ENCODE assay signal across 1 cellular context in genomic region chr17:82592289-82592683, GRCh38.
A peak's percentile ranks its signal among the peaks of the same experiment; 100 is the strongest.
TF ChIP-seq lines count a peak whose summit lies in the region.

No MANE protein-coding gene starts in this region.

TF ChIP-seq in HepG2, 621 proteins besides CTCF, POLR2A, EP300 and RAD21 (continued from another document and continues in another):
- TF ChIP-seq ZNF512 (CRISPR knock-in tag; IDR thresholded peaks at IDR 0.05) (no peak), DR1 (CRISPR knock-in tag; IDR thresholded peaks at IDR 0.05) (no peak), PPARG (CRISPR knock-in tag; conservative IDR thresholded peaks at IDR 0.05) (no peak), U2AF2 (IDR thresholded peaks at IDR 0.05; ENCODE audit: low read depth, low read length) (no peak), PAX8 (CRISPR knock-in tag; IDR thresholded peaks at IDR 0.05; ENCODE audit: borderline replicate concordance) (0 out of 2 replicates have a peak, but pooled peaks have one; percentile 60), GPN1 (CRISPR knock-in tag; IDR thresholded peaks at IDR 0.05; ENCODE audit: borderline replicate concordance) (no peak), GABPB1 (CRISPR knock-in tag; IDR thresholded peaks at IDR 0.05) (0 out of 2 replicates have a peak, but pooled peaks have one; percentile 7), ZNF331 (CRISPR knock-in tag; IDR thresholded peaks at IDR 0.05) (no peak), ERF (CRISPR knock-in tag; IDR thresholded peaks at IDR 0.05) (no peak), KDM2A (CRISPR knock-in tag; IDR thresholded peaks at IDR 0.05; ENCODE audit: borderline replicate concordance, low read depth) (peak; percentile 43; the same call in 1 of the 2 replicates), IRF2 (CRISPR knock-in tag; IDR thresholded peaks at IDR 0.05) (no peak), MXD1 (CRISPR knock-in tag; IDR thresholded peaks at IDR 0.05) (0 out of 2 replicates have a peak, but pooled peaks have one; percentile 40), HOXA3 (CRISPR knock-in tag; IDR thresholded peaks at IDR 0.05) (no peak), BORCS8-MEF2B (CRISPR knock-in tag; IDR thresholded peaks at IDR 0.05) (no peak), MED13 (CRISPR knock-in tag; IDR thresholded peaks at IDR 0.05) (no peak), KLF12 (CRISPR knock-in tag; IDR thresholded peaks at IDR 0.05; ENCODE audit: borderline replicate concordance) (no peak), PCBP1 (IDR thresholded peaks at IDR 0.05; ENCODE audit: borderline replicate concordance, low read depth, low read length) (no peak), NR3C1 (CRISPR knock-in tag; IDR thresholded peaks at IDR 0.05) (no peak), RBFOX2 (IDR thresholded peaks at IDR 0.05; ENCODE audit: low read depth, low read length) (no peak), RBM39 (IDR thresholded peaks at IDR 0.05; ENCODE audit: low read depth, low read length, poor library complexity, severe bottlenecking) (no peak), ZNF788 (CRISPR knock-in tag; IDR thresholded peaks at IDR 0.05; ENCODE audit: borderline replicate concordance) (0 out of 2 replicates have a peak, but pooled peaks have one; percentile 26), ATF7 (IDR thresholded peaks at IDR 0.05) (no peak), ATF7 (CRISPR knock-in tag; IDR thresholded peaks at IDR 0.05) (no peak), TBP (CRISPR knock-in tag; IDR thresholded peaks at IDR 0.05) (no peak), ZSCAN29 (CRISPR knock-in tag; conservative IDR thresholded peaks at IDR 0.05) (no peak), ZNF879 (CRISPR knock-in tag; IDR thresholded peaks at IDR 0.05) (no peak), SKI (IDR thresholded peaks at IDR 0.05; ENCODE audit: partially characterized antibody) (no peak), ZNF891 (CRISPR knock-in tag; IDR thresholded peaks at IDR 0.05) (no peak), HOXA5 (CRISPR knock-in tag; IDR thresholded peaks at IDR 0.05) (no peak), AGO1 (IDR thresholded peaks at IDR 0.05; ENCODE audit: low read depth, low read length, poor library complexity, severe bottlenecking) (no peak), ONECUT2 (CRISPR knock-in tag; IDR thresholded peaks at IDR 0.05) (no peak), ATAD3A (CRISPR knock-in tag; IDR thresholded peaks at IDR 0.05) (no peak), HHEX (CRISPR knock-in tag; IDR thresholded peaks at IDR 0.05) (no peak), ZSCAN21 (CRISPR knock-in tag; IDR thresholded peaks at IDR 0.05; ENCODE audit: borderline replicate concordance) (no peak), KAT8 (CRISPR knock-in tag; IDR thresholded peaks at IDR 0.05) (no peak), ZNF556 (CRISPR knock-in tag; IDR thresholded peaks at IDR 0.05; ENCODE audit: borderline replicate concordance) (0 out of 2 replicates have a peak, but pooled peaks have one; percentile 49), GMEB1 (CRISPR knock-in tag; IDR thresholded peaks at IDR 0.05; ENCODE audit: borderline replicate concordance) (no peak), ZNF224 (CRISPR knock-in tag; IDR thresholded peaks at IDR 0.05) (no peak), TOE1 (CRISPR knock-in tag; IDR thresholded peaks at IDR 0.05) (no peak), TFE3 (CRISPR knock-in tag; IDR thresholded peaks at IDR 0.05) (no peak)
- TF ChIP-seq, protein P1, sequence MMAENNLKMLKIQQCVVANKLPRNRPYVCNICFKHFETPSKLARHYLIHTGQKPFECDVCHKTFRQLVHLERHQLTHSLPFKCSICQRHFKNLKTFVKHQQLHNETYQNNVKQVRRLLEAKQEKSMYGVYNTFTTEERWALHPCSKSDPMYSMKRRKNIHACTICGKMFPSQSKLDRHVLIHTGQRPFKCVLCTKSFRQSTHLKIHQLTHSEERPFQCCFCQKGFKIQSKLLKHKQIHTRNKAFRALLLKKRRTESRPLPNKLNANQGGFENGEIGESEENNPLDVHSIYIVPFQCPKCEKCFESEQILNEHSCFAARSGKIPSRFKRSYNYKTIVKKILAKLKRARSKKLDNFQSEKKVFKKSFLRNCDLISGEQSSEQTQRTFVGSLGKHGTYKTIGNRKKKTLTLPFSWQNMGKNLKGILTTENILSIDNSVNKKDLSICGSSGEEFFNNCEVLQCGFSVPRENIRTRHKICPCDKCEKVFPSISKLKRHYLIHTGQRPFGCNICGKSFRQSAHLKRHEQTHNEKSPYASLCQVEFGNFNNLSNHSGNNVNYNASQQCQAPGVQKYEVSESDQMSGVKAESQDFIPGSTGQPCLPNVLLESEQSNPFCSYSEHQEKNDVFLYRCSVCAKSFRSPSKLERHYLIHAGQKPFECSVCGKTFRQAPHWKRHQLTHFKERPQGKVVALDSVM (CRISPR knock-in tag; IDR thresholded peaks at IDR 0.05): peak; percentile 62; the same call in 1 of the 2 replicates
- TF ChIP-seq, protein P2, sequence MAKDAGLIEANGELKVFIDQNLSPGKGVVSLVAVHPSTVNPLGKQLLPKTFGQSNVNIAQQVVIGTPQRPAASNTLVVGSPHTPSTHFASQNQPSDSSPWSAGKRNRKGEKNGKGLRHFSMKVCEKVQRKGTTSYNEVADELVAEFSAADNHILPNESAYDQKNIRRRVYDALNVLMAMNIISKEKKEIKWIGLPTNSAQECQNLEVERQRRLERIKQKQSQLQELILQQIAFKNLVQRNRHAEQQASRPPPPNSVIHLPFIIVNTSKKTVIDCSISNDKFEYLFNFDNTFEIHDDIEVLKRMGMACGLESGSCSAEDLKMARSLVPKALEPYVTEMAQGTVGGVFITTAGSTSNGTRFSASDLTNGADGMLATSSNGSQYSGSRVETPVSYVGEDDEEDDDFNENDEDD (CRISPR knock-in tag; IDR thresholded peaks at IDR 0.05; ENCODE audit: borderline replicate concordance): no peak
- TF ChIP-seq, protein P3, sequence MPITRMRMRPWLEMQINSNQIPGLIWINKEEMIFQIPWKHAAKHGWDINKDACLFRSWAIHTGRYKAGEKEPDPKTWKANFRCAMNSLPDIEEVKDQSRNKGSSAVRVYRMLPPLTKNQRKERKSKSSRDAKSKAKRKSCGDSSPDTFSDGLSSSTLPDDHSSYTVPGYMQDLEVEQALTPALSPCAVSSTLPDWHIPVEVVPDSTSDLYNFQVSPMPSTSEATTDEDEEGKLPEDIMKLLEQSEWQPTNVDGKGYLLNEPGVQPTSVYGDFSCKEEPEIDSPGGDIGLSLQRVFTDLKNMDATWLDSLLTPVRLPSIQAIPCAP (CRISPR knock-in tag; IDR thresholded peaks at IDR 0.05; ENCODE audit: low read depth): no peak
- TF ChIP-seq, protein P4, sequence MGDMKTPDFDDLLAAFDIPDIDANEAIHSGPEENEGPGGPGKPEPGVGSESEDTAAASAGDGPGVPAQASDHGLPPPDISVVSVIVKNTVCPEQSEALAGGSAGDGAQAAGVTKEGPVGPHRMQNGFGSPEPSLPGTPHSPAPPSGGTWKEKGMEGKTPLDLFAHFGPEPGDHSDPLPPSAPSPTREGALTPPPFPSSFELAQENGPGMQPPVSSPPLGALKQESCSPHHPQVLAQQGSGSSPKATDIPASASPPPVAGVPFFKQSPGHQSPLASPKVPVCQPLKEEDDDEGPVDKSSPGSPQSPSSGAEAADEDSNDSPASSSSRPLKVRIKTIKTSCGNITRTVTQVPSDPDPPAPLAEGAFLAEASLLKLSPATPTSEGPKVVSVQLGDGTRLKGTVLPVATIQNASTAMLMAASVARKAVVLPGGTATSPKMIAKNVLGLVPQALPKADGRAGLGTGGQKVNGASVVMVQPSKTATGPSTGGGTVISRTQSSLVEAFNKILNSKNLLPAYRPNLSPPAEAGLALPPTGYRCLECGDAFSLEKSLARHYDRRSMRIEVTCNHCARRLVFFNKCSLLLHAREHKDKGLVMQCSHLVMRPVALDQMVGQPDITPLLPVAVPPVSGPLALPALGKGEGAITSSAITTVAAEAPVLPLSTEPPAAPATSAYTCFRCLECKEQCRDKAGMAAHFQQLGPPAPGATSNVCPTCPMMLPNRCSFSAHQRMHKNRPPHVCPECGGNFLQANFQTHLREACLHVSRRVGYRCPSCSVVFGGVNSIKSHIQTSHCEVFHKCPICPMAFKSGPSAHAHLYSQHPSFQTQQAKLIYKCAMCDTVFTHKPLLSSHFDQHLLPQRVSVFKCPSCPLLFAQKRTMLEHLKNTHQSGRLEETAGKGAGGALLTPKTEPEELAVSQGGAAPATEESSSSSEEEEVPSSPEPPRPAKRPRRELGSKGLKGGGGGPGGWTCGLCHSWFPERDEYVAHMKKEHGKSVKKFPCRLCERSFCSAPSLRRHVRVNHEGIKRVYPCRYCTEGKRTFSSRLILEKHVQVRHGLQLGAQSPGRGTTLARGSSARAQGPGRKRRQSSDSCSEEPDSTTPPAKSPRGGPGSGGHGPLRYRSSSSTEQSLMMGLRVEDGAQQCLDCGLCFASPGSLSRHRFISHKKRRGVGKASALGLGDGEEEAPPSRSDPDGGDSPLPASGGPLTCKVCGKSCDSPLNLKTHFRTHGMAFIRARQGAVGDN (CRISPR knock-in tag; IDR thresholded peaks at IDR 0.05): peak; percentile 55
- TF ChIP-seq, protein P5, sequence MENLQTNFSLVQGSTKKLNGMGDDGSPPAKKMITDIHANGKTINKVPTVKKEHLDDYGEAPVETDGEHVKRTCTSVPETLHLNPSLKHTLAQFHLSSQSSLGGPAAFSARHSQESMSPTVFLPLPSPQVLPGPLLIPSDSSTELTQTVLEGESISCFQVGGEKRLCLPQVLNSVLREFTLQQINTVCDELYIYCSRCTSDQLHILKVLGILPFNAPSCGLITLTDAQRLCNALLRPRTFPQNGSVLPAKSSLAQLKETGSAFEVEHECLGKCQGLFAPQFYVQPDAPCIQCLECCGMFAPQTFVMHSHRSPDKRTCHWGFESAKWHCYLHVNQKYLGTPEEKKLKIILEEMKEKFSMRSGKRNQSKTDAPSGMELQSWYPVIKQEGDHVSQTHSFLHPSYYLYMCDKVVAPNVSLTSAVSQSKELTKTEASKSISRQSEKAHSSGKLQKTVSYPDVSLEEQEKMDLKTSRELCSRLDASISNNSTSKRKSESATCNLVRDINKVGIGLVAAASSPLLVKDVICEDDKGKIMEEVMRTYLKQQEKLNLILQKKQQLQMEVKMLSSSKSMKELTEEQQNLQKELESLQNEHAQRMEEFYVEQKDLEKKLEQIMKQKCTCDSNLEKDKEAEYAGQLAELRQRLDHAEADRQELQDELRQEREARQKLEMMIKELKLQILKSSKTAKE (CRISPR knock-in tag; IDR thresholded peaks at IDR 0.05; ENCODE audit: borderline replicate concordance): no peak
- TF ChIP-seq, protein P6, sequence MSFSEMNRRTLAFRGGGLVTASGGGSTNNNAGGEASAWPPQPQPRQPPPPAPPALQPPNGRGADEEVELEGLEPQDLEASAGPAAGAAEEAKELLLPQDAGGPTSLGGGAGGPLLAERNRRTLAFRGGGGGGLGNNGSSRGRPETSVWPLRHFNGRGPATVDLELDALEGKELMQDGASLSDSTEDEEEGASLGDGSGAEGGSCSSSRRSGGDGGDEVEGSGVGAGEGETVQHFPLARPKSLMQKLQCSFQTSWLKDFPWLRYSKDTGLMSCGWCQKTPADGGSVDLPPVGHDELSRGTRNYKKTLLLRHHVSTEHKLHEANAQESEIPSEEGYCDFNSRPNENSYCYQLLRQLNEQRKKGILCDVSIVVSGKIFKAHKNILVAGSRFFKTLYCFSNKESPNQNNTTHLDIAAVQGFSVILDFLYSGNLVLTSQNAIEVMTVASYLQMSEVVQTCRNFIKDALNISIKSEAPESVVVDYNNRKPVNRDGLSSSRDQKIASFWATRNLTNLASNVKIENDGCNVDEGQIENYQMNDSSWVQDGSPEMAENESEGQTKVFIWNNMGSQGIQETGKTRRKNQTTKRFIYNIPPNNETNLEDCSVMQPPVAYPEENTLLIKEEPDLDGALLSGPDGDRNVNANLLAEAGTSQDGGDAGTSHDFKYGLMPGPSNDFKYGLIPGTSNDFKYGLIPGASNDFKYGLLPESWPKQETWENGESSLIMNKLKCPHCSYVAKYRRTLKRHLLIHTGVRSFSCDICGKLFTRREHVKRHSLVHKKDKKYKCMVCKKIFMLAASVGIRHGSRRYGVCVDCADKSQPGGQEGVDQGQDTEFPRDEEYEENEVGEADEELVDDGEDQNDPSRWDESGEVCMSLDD (CRISPR knock-in tag; IDR thresholded peaks at IDR 0.05; ENCODE audit: borderline replicate concordance): no peak
